Comparison of ENCODE assay signal across 8 cellular contexts in genomic region chr6:108848116-108848868, GRCh38. TPM values are rescaled to one million over a fixed set of nuclear protein-coding genes. Genes with fewer than 3 reads are reported as not detected.
DNase-seq lines count a peak whose midpoint lies in the region; ATAC-seq and TF ChIP-seq lines count a peak whose summit lies in the region.

TSS of gene ARMC2 (plus strand) at chr6:108848422. CDS start at chr6:108854268, 5,846 bp downstream.

- H3K36me3 ChIP-seq in BE2C (no peaks in the 10 kb centered on the region), left lung (no peaks in the 10 kb centered on the region)

- TF ChIP-seq CTCF in BE2C (IDR thresholded peaks at IDR 0.05; ENCODE audit: low read depth, low read length) = no peak
- TF ChIP-seq CTCF in left lung (IDR thresholded peaks at IDR 0.05) = no peak

- H3K4me1 ChIP-seq in BE2C (no peaks in the 10 kb centered on the region; the same call in 1 of the 2 replicates), left lung (peaks cover 8 to 63% of the 10 kb centered on the region in 2 donors)

- DNase-seq in BE2C = peak; percentile 95
- peak; percentile 78 to 95 for DNase-seq in NCI-H526 (lab: John Stamatoyannopoulos, UW)
- DNase-seq in activated CD4-positive, alpha-beta T cell treated with anti-CD3 and anti-CD28 coated beads, Interleukin-2, amount 50 U/mL, for 1 hour = peak; percentile 76
- peak; percentile 80 for DNase-seq in dedifferentiated amniotic fluid mesenchymal stem cell (ENCODE audit: extremely low spot score)
- DNase-seq in left lung = peak; percentile 95 to 99
- DNase-seq in stimulated activated CD4-positive, alpha-beta T cell treated with anti-CD3 and anti-CD28 coated beads, Interleukin-2, amount 100 ng/mL, for 4 hours (ENCODE audit: low read depth) = peak; percentile 68

- ATAC-seq in GM19324 (IDR thresholded peaks at IDR 0.05; ENCODE audit: low FRiP score, unreplicated experiment) (peak; percentile 98), HG03457 (IDR thresholded peaks at IDR 0.05; ENCODE audit: unreplicated experiment) (peak; percentile 84), left lung (peak; percentile 98)

- no peaks in the 10 kb centered on the region for H3K27me3 ChIP-seq in BE2C
- no peaks in the 10 kb centered on the region for H3K27me3 ChIP-seq in left lung

- peak within 1 kb of the TSS; percentile 75 to 86 for H3K27ac ChIP-seq in left lung

- H3K4me3 ChIP-seq in BE2C (ENCODE audit: low read depth, low read length) (peak within 1 kb of the TSS; percentile 84), left lung (peak within 1 kb of the TSS; percentile 74 to 93)

- intact Hi-C loops in left lung (cut with DNase I) = no loop called here

- H3K9me3 ChIP-seq in BE2C (no peaks in the 10 kb centered on the region), left lung (no peaks in the 10 kb centered on the region)

RNA-seq across cellular contexts. Expression of gene ARMC2, which starts in this region (rescaled TPM):
- 2.5 TPM for polyA plus RNA-seq in BE2C (2012; ENCODE audit: insufficient read depth, insufficient read length, low read depth)
- total RNA-seq in left lung = 1 to 10 TPM; 7.8 to 8.0 TPM

Comparison
In these comparisons a context has a peak if more than half of its experiments do, and no peak if none do; other contexts are left out.
1. Peak in every context shown above with its lines: DNase-seq, ATAC-seq, H3K4me3 ChIP-seq and H3K27ac ChIP-seq.